Comparison of ENCODE assay signal across 8 cellular contexts in genomic region chr7:129225206-129225930, GRCh38. TPM values are rescaled to one million over a fixed set of nuclear protein-coding genes. Genes with fewer than 3 reads are reported as not detected.
DNase-seq lines count a peak whose midpoint lies in the region; ATAC-seq and TF ChIP-seq lines count a peak whose summit lies in the region.

No MANE protein-coding gene starts in this region.

- peaks cover 1% of the 10 kb centered on the region for H3K36me3 Mint-ChIP-seq in activated CD4-positive, alpha-beta T cell treated with anti-CD3 and anti-CD28 coated beads, Interleukin-2, amount 10 ng/mL, durations not matched to agents 7 days and 5 days (ENCODE audit: low read depth)

- peak overlapping the region; percentile 53 to 76 for H3K27ac ChIP-seq in lung (ENCODE audit: low read depth in 1 of 2, low read length in 1 of 2)

- WGBS in lung, 2 donors, result 0 to 1% methylated on average over 39 to 60 of the region's 60 CpGs

- H3K36me3 ChIP-seq in lung (ENCODE audit: control insufficient read depth in 2 of 2, insufficient read depth in 2 of 2, low read length in 2 of 2), result no peaks in the 10 kb centered on the region

- peaks cover 2% of the 10 kb centered on the region for H3K27me3 Mint-ChIP-seq in activated CD4-positive, alpha-beta T cell treated with anti-CD3 and anti-CD28 coated beads, Interleukin-2, amount 10 ng/mL, durations not matched to agents 7 days and 5 days

- H3K4me3 Mint-ChIP-seq in activated CD4-positive, alpha-beta T cell treated with anti-CD3 and anti-CD28 coated beads, Interleukin-2, amount 10 ng/mL, durations not matched to agents 7 days and 5 days, result peak overlapping the region; percentile 89

- CTCF ChIA-PET in activated CD4-positive, alpha-beta T cell treated with anti-CD3 and anti-CD28 coated beads, Interleukin-2, amount 10 ng/mL, durations not matched to agents 7 days and 5 days (lab: Charles Lee), result interaction anchor here (0.7 to 2.8 kb wide), 6 partner anchors 10 to 50 kb away, joined by 3 to 16 read pairs (median 4); no protein-coding TSS in a partner anchor

- POLR2A ChIA-PET in activated CD4-positive, alpha-beta T cell treated with anti-CD3 and anti-CD28 coated beads, Interleukin-2, amount 10 ng/mL, durations not matched to agents 7 days and 5 days (lab: Charles Lee), result interaction anchor here (0.7 kb wide), 1 partner anchor 285 kb away, joined by 3 read pairs; no protein-coding TSS in a partner anchor

- peak overlapping the region; percentile 69 for H3K4me3 ChIP-seq in lung

- DNase-seq in NCI-H2081 (lab: John Stamatoyannopoulos, UW) (peak; percentile 26 to 68), NCI-H2081 treated with DMSO at 0.1 percent for 48 hours (lab: John Stamatoyannopoulos, UW) (no peak), NCI-H2171 treated with DMSO at 0.1 percent for 48 hours (lab: John Stamatoyannopoulos, UW) (peak; percentile 58), dermis blood vessel endothelial cell (peak; percentile 60), lung (ENCODE audit: low spot score) (peak; percentile 52)
- peak; percentile 61 for DNase-seq in activated CD4-positive, alpha-beta T cell treated with anti-CD3 and anti-CD28 coated beads, Interleukin-2, amount 10 ng/mL, durations not matched to agents 7 days and 5 days
- DNase-seq in stimulated activated CD4-positive, alpha-beta T cell treated with anti-CD3 and anti-CD28 coated beads, TNF-alpha, amount 100 ng/mL, for 4 hours (ENCODE audit: low read depth in 3 of 3), result peak; percentile 27 to 42 (median 29)

- no peaks in the 10 kb centered on the region for H3K9me3 ChIP-seq in lung (ENCODE audit: control insufficient read depth in 2 of 2, insufficient read depth in 1 of 2, low read length in 1 of 2)

- ATAC-seq in HG02938 (IDR thresholded peaks at IDR 0.05; ENCODE audit: unreplicated experiment) (peak; percentile 34), lung (ENCODE audit: insufficient read depth, low FRiP score) (peak; percentile 38)

- H3K9me3 Mint-ChIP-seq in activated CD4-positive, alpha-beta T cell treated with anti-CD3 and anti-CD28 coated beads, Interleukin-2, amount 10 ng/mL, durations not matched to agents 7 days and 5 days, result no peaks in the 10 kb centered on the region

- no peak for TF ChIP-seq CTCF in lung (IDR thresholded peaks at IDR 0.05; ENCODE audit: control extremely low read depth, extremely low read depth)

- peak overlapping the region; percentile 85 for H3K27ac Mint-ChIP-seq in activated CD4-positive, alpha-beta T cell treated with anti-CD3 and anti-CD28 coated beads, Interleukin-2, amount 10 ng/mL, durations not matched to agents 7 days and 5 days

- peaks cover 1 to 6% of the 10 kb centered on the region in 2 donors for H3K4me1 ChIP-seq in lung (ENCODE audit: control insufficient read depth in 2 of 2, insufficient read depth in 2 of 2, low read length in 2 of 2)

- no peaks in the 10 kb centered on the region for H3K27me3 ChIP-seq in lung (ENCODE audit: control insufficient read depth, insufficient read depth)

- H3K4me1 Mint-ChIP-seq in activated CD4-positive, alpha-beta T cell treated with anti-CD3 and anti-CD28 coated beads, Interleukin-2, amount 10 ng/mL, durations not matched to agents 7 days and 5 days, result peaks cover 34% of the 10 kb centered on the region

RNA-seq across cellular contexts. Expression of gene AHCYL2, which starts 0.5 kb away (rescaled TPM):
- 10 to 100 TPM in 1 of 2 experiments, 1 to 10 TPM in 1; 9.7 to 11.4 TPM for total RNA-seq in activated CD4-positive, alpha-beta T cell treated with anti-CD3 and anti-CD28 coated beads, Interleukin-2, amount 10 ng/mL, durations not matched to agents 7 days and 5 days
- total RNA-seq in dermis blood vessel endothelial cell (20.9 and 25.6 TPM in 2 replicates), lung (100 to 1,000 TPM; 117 to 172 TPM)
- polyA plus RNA-seq in lung, result 10 to 100 TPM; 16.3 to 70.8 TPM

RNA-seq across cellular contexts. Expression of gene SMO, which starts 36.9 kb away (rescaled TPM):
- total RNA-seq in activated CD4-positive, alpha-beta T cell treated with anti-CD3 and anti-CD28 coated beads, Interleukin-2, amount 10 ng/mL, durations not matched to agents 7 days and 5 days, result not detected
- total RNA-seq in dermis blood vessel endothelial cell (3.2 and 5.8 TPM in 2 replicates), lung (10 to 100 TPM in 1 of 2 donors, 1 to 10 TPM in 1; 4.6 to 19.3 TPM)
- 1 to 10 TPM in 1 of 2 donors, under 1 TPM in 1; 0.87 to 2.5 TPM for polyA plus RNA-seq in lung
